In genomic region chrX:23782455-23782854, GRCh38 we compare ENCODE assay signal across 9 cellular contexts. TPM values are rescaled to one million over a fixed set of nuclear protein-coding genes. Genes with fewer than 3 reads are reported as not detected.
A peak's percentile ranks its signal among the peaks of the same experiment; 100 is the strongest.
DNase-seq lines count a peak whose midpoint lies in the region; ATAC-seq and TF ChIP-seq lines count a peak whose summit lies in the region.
"Had no signal": no experiment of that assay in that cellular context is flagged by ENCODE, and none has a peak within 500 bp of the region (broad histone marks: within the 10 kb centered on the region; RNA-seq: fewer than 3 reads in every experiment).

No MANE protein-coding gene starts in this region.

- H3K4me3 Mint-ChIP-seq in CD8-positive, alpha-beta memory T cell, result peak overlapping the region; percentile 95 to 100 (median 97)

- peaks cover 12% of the 10 kb centered on the region for H3K36me3 ChIP-seq in CD8-positive, alpha-beta memory T cell (ENCODE audit: insufficient read depth, low read length)
- H3K36me3 ChIP-seq in neural cell (ENCODE audit: insufficient read depth, low read length), result no peaks in the 10 kb centered on the region

- TF ChIP-seq CTCF in choroid plexus epithelial cell (conservative IDR thresholded peaks at IDR 0.05; ENCODE audit: low read depth, low read length) (no peak), neural cell (IDR thresholded peaks at IDR 0.05; ENCODE audit: poor library complexity, severe bottlenecking) (no peak)

- no peaks in the 10 kb centered on the region for H3K9me2 ChIP-seq in neural cell (ENCODE audit: insufficient read depth, low read length)

- peaks cover 23% of the 10 kb centered on the region for H3K4me1 ChIP-seq in CD8-positive, alpha-beta memory T cell (ENCODE audit: insufficient read depth, low read length)

- H2AFZ ChIP-seq in neural cell (ENCODE audit: low read depth, low read length), result no peak overlapping the region

- TF ChIP-seq RAD21 in neural cell (conservative IDR thresholded peaks at IDR 0.05), result no peak

- H4K20me1 ChIP-seq in neural cell (ENCODE audit: insufficient read depth), result no peaks in the 10 kb centered on the region

- CTCF ChIA-PET in CD8-positive, alpha-beta memory T cell (lab: Charles Lee), result interaction anchor here (0.8 to 3.7 kb wide), 10 partner anchors 9 to 272 kb away, joined by 3 to 21 read pairs (median 8); partner anchors contain the start of genes ACOT9, APOO, CXorf58 and EIF2S3

- no peak overlapping the region for H3K4me2 ChIP-seq in neural cell (ENCODE audit: low read length)

- H3K27me3 ChIP-seq in CD8-positive, alpha-beta memory T cell (ENCODE audit: insufficient read depth, low read length, poor library complexity, severe bottlenecking), result no peaks in the 10 kb centered on the region
- H3K27me3 ChIP-seq in neural cell (ENCODE audit: insufficient read depth, low read depth, low read length), result no peaks in the 10 kb centered on the region

- no peak overlapping the region for H3K9ac ChIP-seq in neural cell (ENCODE audit: low read length)

- peaks cover 0 to 5% of the 10 kb centered on the region in 2 donors for H3K27me3 Mint-ChIP-seq in CD8-positive, alpha-beta memory T cell

- peak overlapping the region; percentile 96 to 98 (median 98) for H3K27ac Mint-ChIP-seq in CD8-positive, alpha-beta memory T cell

- POLR2A ChIA-PET in CD8-positive, alpha-beta memory T cell (lab: Charles Lee), result interaction anchor here (1.0 to 2.7 kb wide), 9 partner anchors 9 to 272 kb away, joined by 3 to 24 read pairs (median 8); partner anchors contain the start of genes ACOT9, APOO, CXorf58 and PRDX4

- H3K36me3 Mint-ChIP-seq in CD8-positive, alpha-beta memory T cell, result peaks cover 4 to 36% (median 5%) of the 10 kb centered on the region in 3 donors

- TF ChIP-seq EP300 in neural cell (conservative IDR thresholded peaks at IDR 0.05; ENCODE audit: poor library complexity, severe bottlenecking), result no peak

- no peak for DNase-seq in CD8-positive, alpha-beta memory T cell
- DNase-seq in NCI-H446 treated with DMSO at 0.1 percent for 48 hours (lab: John Stamatoyannopoulos, UW), result peak; percentile 35
- DNase-seq in choroid plexus epithelial cell (ENCODE audit: low read depth), result peak; percentile 38
- DNase-seq in NCI-H2081 (lab: John Stamatoyannopoulos, UW), result no peak
- no peak for DNase-seq in nucleus accumbens (lab: John Stamatoyannopoulos, UW)
- DNase-seq in GOT3 (lab: John Stamatoyannopoulos, UW), result no peak

- H3K9me3 Mint-ChIP-seq in CD8-positive, alpha-beta memory T cell, result no peaks in the 10 kb centered on the region

- ATAC-seq in GM19328 (IDR thresholded peaks at IDR 0.05; ENCODE audit: unreplicated experiment), result no peak

- H3K4me3 ChIP-seq in CD8-positive, alpha-beta memory T cell (ENCODE audit: low read length), result peak overlapping the region; percentile 20
- H3K4me3 ChIP-seq in choroid plexus epithelial cell (ENCODE audit: low read depth, low read length) (peak overlapping the region; percentile 28), neural cell (ENCODE audit: low read length) (peak overlapping the region; percentile 73)

- H3K79me2 ChIP-seq in neural cell (replicated peaks; ENCODE audit: insufficient read depth, low read length), result no peaks in the 10 kb centered on the region

- H3F3A ChIP-seq in neural cell (ENCODE audit: insufficient read depth, low read length, poor library complexity, severe bottlenecking), result no peaks in the 10 kb centered on the region

- H3K4me1 Mint-ChIP-seq in CD8-positive, alpha-beta memory T cell, result peaks cover 34 to 44% (median 42%) of the 10 kb centered on the region in 3 donors

- H3K9me3 ChIP-seq in CD8-positive, alpha-beta memory T cell (ENCODE audit: low read length), result no peaks in the 10 kb centered on the region
- no peaks in the 10 kb centered on the region for H3K9me3 ChIP-seq in neural cell (ENCODE audit: low read length)
- H3K9me3 ChIP-seq: mucosa of descending colon had no signal

- peak overlapping the region; percentile 79 for H3K27ac ChIP-seq in CD8-positive, alpha-beta memory T cell (ENCODE audit: low read depth, low read length)
- no peak overlapping the region for H3K27ac ChIP-seq in neural cell (ENCODE audit: low read length)

TF ChIP-seq in neural cell, 6 proteins besides CTCF, POLR2A, EP300 and RAD21:
- TF ChIP-seq EZH2 (IDR thresholded peaks at IDR 0.05; ENCODE audit: borderline replicate concordance, insufficient read depth, low read length, poor library complexity, severe bottlenecking), result no peak
- no peak for TF ChIP-seq POLR2AphosphoS5 (IDR thresholded peaks at IDR 0.05)
- TF ChIP-seq SMC3 (conservative IDR thresholded peaks at IDR 0.05; ENCODE audit: poor library complexity), result no peak
- no peak for TF ChIP-seq TAF1 (IDR thresholded peaks at IDR 0.05; ENCODE audit: low read depth)
- TF ChIP-seq MXI1 (conservative IDR thresholded peaks at IDR 0.05; ENCODE audit: poor library complexity, severe bottlenecking), result no peak
- TF ChIP-seq REST (IDR thresholded peaks at IDR 0.05; ENCODE audit: borderline replicate concordance), result no peak

RNA-seq across cellular contexts. Expression of gene SAT1, which starts 0.5 kb away (rescaled TPM):
- 10 to 100 TPM; 40.0 to 41.3 TPM for total RNA-seq in CD8-positive, alpha-beta memory T cell
- polyA plus RNA-seq in CD8-positive, alpha-beta memory T cell, result 113 TPM
- polyA plus RNA-seq in neural cell, result 92.2 and 95.2 TPM in 2 replicates
- 15.1 and 17.4 TPM in 2 replicates for polyA minus RNA-seq in neural cell

RNA-seq across cellular contexts. Expression of gene ACOT9, which starts 39.4 kb away (rescaled TPM):
- 10 to 100 TPM; 31.1 to 33.9 TPM for total RNA-seq in CD8-positive, alpha-beta memory T cell
- polyA plus RNA-seq in CD8-positive, alpha-beta memory T cell, result 29.4 TPM
- 0.80 and 3.1 TPM in 2 replicates for polyA plus RNA-seq in neural cell
- polyA minus RNA-seq in neural cell, result 0.46 and 0.49 TPM in 2 replicates

Comparison
In these comparisons a context has a peak if more than half of its experiments do, and no peak if none do; other contexts are left out.
1. DNase-seq: peak in NCI-H446 treated with DMSO at 0.1 percent for 48 hours (single experiment) and choroid plexus epithelial cell (single experiment); none in CD8-positive, alpha-beta memory T cell (0 of 5), NCI-H2081 (0 of 2), nucleus accumbens (0 of 56) and GOT3 (single experiment).
2. H3K4me3 ChIP-seq: peak in every context shown above with its lines; median percentile 73 in neural cell; 28 in choroid plexus epithelial cell; 20 in CD8-positive, alpha-beta memory T cell.